9 cellular contexts compared by ENCODE assay signal in the genomic region with DNA sequence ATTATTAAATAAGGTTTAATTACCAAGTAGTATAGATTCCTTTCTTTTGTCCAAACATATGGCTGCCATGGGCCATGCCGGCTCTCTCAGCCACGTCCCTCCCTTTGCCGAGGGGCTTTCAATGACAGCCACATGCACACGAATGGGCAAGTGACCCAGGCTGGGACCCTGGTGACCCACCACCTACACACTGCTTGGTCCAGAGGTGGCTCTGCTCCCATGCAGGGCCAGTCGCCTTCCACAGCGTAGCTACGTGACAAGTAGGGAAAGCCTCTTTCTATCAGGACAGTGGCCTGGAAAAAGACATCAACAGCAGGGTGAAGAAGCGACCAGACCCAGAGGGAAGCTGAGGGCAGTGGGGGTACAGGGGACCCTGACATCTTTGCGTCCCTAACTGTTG.
"Had no signal": no experiment of that assay in that cellular context is flagged by ENCODE, and none has a peak within 500 bp of the region (broad histone marks: within the 10 kb centered on the region; RNA-seq: fewer than 3 reads in every experiment).

No MANE protein-coding gene starts in this region.

- DNase-seq: GM23248, GOT3, H7, H9, HCEC 1CT, HFFc6 had no signal

- H3K27ac Mint-ChIP-seq: GM23338, H9, HFFc6 had no signal

- ATAC-seq: GM23338, HCT116 had no signal

- H3K9me3 Mint-ChIP-seq: H9, HFFc6 had no signal

- H3K9me3 ChIP-seq: HAP-1 had no signal

- H3K4me3 Mint-ChIP-seq: GM23338, H9, HFFc6 had no signal

- H3K27ac ChIP-seq: GM23248 had no signal

- H3K4me1 ChIP-seq: HAP-1 had no signal

- H3K36me3 ChIP-seq: HAP-1 had no signal

- H3K4me3 ChIP-seq: GM23248, GM23338, HAP-1 had no signal

- H3K4me1 Mint-ChIP-seq: GM23338 had no signal
